ENCODE assay signal across 10 cellular contexts in the genomic region with DNA sequence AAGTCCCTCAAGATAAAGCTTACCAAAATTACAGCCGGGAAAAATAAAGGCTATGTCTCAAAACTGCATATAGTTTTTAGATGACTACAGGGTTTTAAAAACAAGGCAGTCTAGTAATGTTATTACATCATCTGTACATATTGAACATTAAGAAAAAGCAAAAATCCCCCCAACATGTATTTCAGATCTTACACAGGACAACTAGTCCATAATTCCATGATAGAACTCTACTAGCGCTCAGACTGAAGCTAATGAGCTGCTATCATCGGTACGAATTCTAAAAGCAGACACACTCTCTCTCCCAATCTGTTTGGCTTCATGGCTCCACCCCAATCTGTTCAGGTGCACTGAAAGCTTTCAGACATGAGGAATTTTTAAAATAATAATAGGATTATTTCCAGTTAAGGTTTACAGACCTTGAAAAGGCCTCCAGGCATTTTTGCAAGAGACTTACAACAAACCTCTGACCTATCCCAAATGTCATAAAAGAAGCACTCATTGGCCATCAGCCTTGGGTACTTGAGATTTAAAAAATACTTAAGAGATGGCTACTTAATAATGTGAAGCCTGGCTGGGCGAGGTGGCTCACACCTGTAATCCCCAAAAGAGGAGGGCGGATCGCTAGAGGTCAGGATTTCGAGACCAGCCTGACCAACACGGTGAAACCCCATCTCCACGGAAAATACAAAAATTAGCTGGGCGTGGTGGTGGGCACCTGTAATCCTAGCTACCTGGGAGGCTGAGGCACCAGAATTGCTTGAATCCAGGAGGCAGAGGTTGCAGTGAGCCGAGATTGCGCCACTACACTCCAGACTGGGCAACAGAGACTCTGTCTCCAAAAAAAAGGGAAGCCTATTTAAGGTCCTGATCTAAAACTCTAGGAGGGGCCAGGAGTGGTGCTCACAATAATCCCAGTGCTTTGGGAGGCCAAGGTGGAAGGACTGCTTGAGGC. TPM values are rescaled to one million over a fixed set of nuclear protein-coding genes. Genes with fewer than 3 reads are reported as not detected.
DNase-seq lines count a peak whose midpoint lies in the region; ATAC-seq, FAIRE-seq and TF ChIP-seq lines count a peak whose summit lies in the region.
"Had no signal": no experiment of that assay in that cellular context is flagged by ENCODE, and none has a peak within 500 bp of the region (broad histone marks: within the 10 kb centered on the region; RNA-seq: fewer than 3 reads in every experiment).

No MANE protein-coding gene starts in this region.

- no peak for ATAC-seq in activated T-cell treated with anti-CD3 and anti-CD28 coated beads, Interleukin-2, amount 50 U/mL, for 4 hours
- no peak for ATAC-seq in activated naive CD8-positive, alpha-beta T cell treated with anti-CD3 and anti-CD28 coated beads, Interleukin-2, amount 10 ng/mL, durations not matched to agents 7 days and 5 days (ENCODE audit: low read depth)

- H3K4me3 ChIP-seq in keratinocyte (ENCODE audit: control insufficient read depth in 2 of 3, extremely low read depth in 1 of 3, insufficient read depth in 2 of 3, low read depth in 1 of 3, low read length in 3 of 3): peak overlapping the region; percentile 91 to 99 (median 95)

- H3K27me3 ChIP-seq in keratinocyte (ENCODE audit: control insufficient read depth, extremely low read depth, insufficient read depth, low read length): no peaks in the 10 kb centered on the region
- H3K27me3 ChIP-seq: BE2C had no signal

- peaks cover 4% of the 10 kb centered on the region for H3K9me1 ChIP-seq in keratinocyte (ENCODE audit: control insufficient read depth, extremely low read depth, insufficient read depth, low read length)

- H3K27me3 Mint-ChIP-seq in activated T-cell treated with anti-CD3 and anti-CD28 coated beads, Interleukin-2, amount 50 U/mL, for 4 hours (ENCODE audit: low read depth): no peaks in the 10 kb centered on the region
- peaks cover 9% of the 10 kb centered on the region for H3K27me3 Mint-ChIP-seq in activated naive CD8-positive, alpha-beta T cell treated with anti-CD3 and anti-CD28 coated beads, Interleukin-2, amount 10 ng/mL, durations not matched to agents 7 days and 5 days

- peak overlapping the region; percentile 38 for H3K4me3 Mint-ChIP-seq in activated T-cell treated with anti-CD3 and anti-CD28 coated beads, Interleukin-2, amount 50 U/mL, for 4 hours
- H3K4me3 Mint-ChIP-seq in activated naive CD8-positive, alpha-beta T cell treated with anti-CD3 and anti-CD28 coated beads, Interleukin-2, amount 10 ng/mL, durations not matched to agents 7 days and 5 days: peak overlapping the region; percentile 28

- peaks cover 59% of the 10 kb centered on the region for H3K4me1 Mint-ChIP-seq in activated T-cell treated with anti-CD3 and anti-CD28 coated beads, Interleukin-2, amount 50 U/mL, for 4 hours (ENCODE audit: low read depth)
- peaks cover 29% of the 10 kb centered on the region for H3K4me1 Mint-ChIP-seq in activated naive CD8-positive, alpha-beta T cell treated with anti-CD3 and anti-CD28 coated beads, Interleukin-2, amount 10 ng/mL, durations not matched to agents 7 days and 5 days

- H3K27ac Mint-ChIP-seq in activated naive CD8-positive, alpha-beta T cell treated with anti-CD3 and anti-CD28 coated beads, Interleukin-2, amount 10 ng/mL, durations not matched to agents 7 days and 5 days: no peak overlapping the region

- peaks cover 37% of the 10 kb centered on the region for H3K4me1 ChIP-seq in keratinocyte (ENCODE audit: control insufficient read depth, extremely low read depth, insufficient read depth, low read length)
- H3K4me1 ChIP-seq: BE2C had no signal

- dilution Hi-C loops in keratinocyte (cut with MboI; ENCODE audit: extremely low pct_ligation_motif_present, low sequenced_read_pairs): no loop called here

- H3K36me3 ChIP-seq in keratinocyte (ENCODE audit: control insufficient read depth in 2 of 2, extremely low read depth in 1 of 2, insufficient read depth in 2 of 2, low read length in 2 of 2): peaks cover 2 to 11% of the 10 kb centered on the region in 2 experiments
- H3K36me3 ChIP-seq: BE2C had no signal

- no peak for TF ChIP-seq POLR2A in erythroblast (IDR thresholded peaks at IDR 0.05; ENCODE audit: low read length)

- no peak for FAIRE-seq in keratinocyte (lab: Jason Lieb, UNC)

- peak overlapping the region; percentile 80 for H3K4me2 ChIP-seq in keratinocyte (ENCODE audit: control insufficient read depth, extremely low read depth, insufficient read depth, low read depth, low read length)

- H4K20me1 ChIP-seq in keratinocyte (ENCODE audit: control insufficient read depth, extremely low read depth, insufficient read depth, low read length): peaks cover 16% of the 10 kb centered on the region

- H3K79me2 ChIP-seq in keratinocyte (ENCODE audit: control insufficient read depth, insufficient read depth, low read length): peaks cover 65% of the 10 kb centered on the region

- peak overlapping the region; percentile 97 for H3K9ac ChIP-seq in keratinocyte (ENCODE audit: control insufficient read depth, extremely low read depth, insufficient read depth, low read length)

- POLR2A ChIA-PET in activated naive CD8-positive, alpha-beta T cell treated with anti-CD3 and anti-CD28 coated beads, Interleukin-2, amount 10 ng/mL, durations not matched to agents 7 days and 5 days (lab: Charles Lee): interaction anchor here (1.5 kb wide), 1 partner anchor 81 kb away, joined by 8 read pairs; a partner anchor contains a TSS

- peaks cover 8% of the 10 kb centered on the region for H3K36me3 Mint-ChIP-seq in activated T-cell treated with anti-CD3 and anti-CD28 coated beads, Interleukin-2, amount 50 U/mL, for 4 hours (ENCODE audit: insufficient read depth)
- peaks cover 11% of the 10 kb centered on the region for H3K36me3 Mint-ChIP-seq in activated naive CD8-positive, alpha-beta T cell treated with anti-CD3 and anti-CD28 coated beads, Interleukin-2, amount 10 ng/mL, durations not matched to agents 7 days and 5 days

- no peaks in the 10 kb centered on the region for H3K9me3 ChIP-seq in keratinocyte (ENCODE audit: control insufficient read depth, low read depth, low read length)
- H3K9me3 ChIP-seq: BE2C had no signal

- no peak overlapping the region for H2AFZ ChIP-seq in keratinocyte (ENCODE audit: control insufficient read depth, low read length)

- H3K9me3 Mint-ChIP-seq in activated T-cell treated with anti-CD3 and anti-CD28 coated beads, Interleukin-2, amount 50 U/mL, for 4 hours: no peaks in the 10 kb centered on the region
- H3K9me3 Mint-ChIP-seq in activated naive CD8-positive, alpha-beta T cell treated with anti-CD3 and anti-CD28 coated beads, Interleukin-2, amount 10 ng/mL, durations not matched to agents 7 days and 5 days: no peaks in the 10 kb centered on the region

- no peak for DNase-seq in activated T-cell treated with anti-CD3 and anti-CD28 coated beads, Interleukin-2, amount 50 U/mL, for 4 hours
- DNase-seq in activated T-cell treated with anti-CD3 and anti-CD28 coated beads, Interleukin-2, amount 50 U/mL, for 1 hour: no peak
- DNase-seq in activated naive CD8-positive, alpha-beta T cell treated with anti-CD3 and anti-CD28 coated beads, Interleukin-2, amount 10 ng/mL, durations not matched to agents 7 days and 5 days: no peak
- no peak for DNase-seq in keratinocyte (ENCODE audit: low read depth, low spot score)
- DNase-seq in erythroblast (lab: John Stamatoyannopoulos, UW): no peak
- DNase-seq in HUDEP-2 (lab: John Stamatoyannopoulos, UW; ENCODE audit: unreplicated experiment in 76 of 76): no peak
- DNase-seq in DMS153 treated with DMSO at 0.1 percent for 48 hours (lab: John Stamatoyannopoulos, UW; ENCODE audit: unreplicated experiment): no peak
- DNase-seq: BE2C, NCI-H1092 treated with DMSO at 0.1 percent for 48 hours had no signal

- no peak for TF ChIP-seq CTCF in keratinocyte (optimal IDR thresholded peaks at IDR 0.05 in 1 of 3, IDR thresholded peaks at IDR 0.05 in 1 of 3, conservative IDR thresholded peaks at IDR 0.05 in 1 of 3; ENCODE audit: extremely low read depth in 1 of 3, insufficient read depth in 2 of 3, low read length in 3 of 3)

- H3K27ac ChIP-seq in keratinocyte (ENCODE audit: control insufficient read depth, insufficient read depth, low read length): peak overlapping the region; percentile 95
- peak overlapping the region; percentile 99 for H3K27ac ChIP-seq in temporal lobe (ENCODE audit: low read depth, low read length)

RNA-seq across cellular contexts. Expression of a gene that starts 2.0 kb away (rescaled TPM):
- total RNA-seq in activated T-cell treated with anti-CD3 and anti-CD28 coated beads, Interleukin-2, amount 50 U/mL, for 4 hours: 10 to 100 TPM; 15.9 to 25.4 (median 19.0) TPM
- total RNA-seq in activated naive CD8-positive, alpha-beta T cell treated with anti-CD3 and anti-CD28 coated beads, Interleukin-2, amount 10 ng/mL, durations not matched to agents 7 days and 5 days: 10 to 100 TPM; 54.5 to 55.3 TPM
- 43.0 to 57.8 TPM (median 49.9 TPM) in 3 replicates for polyA plus RNA-seq in keratinocyte
- 67.7 TPM for polyA plus RNA-seq in keratinocyte (2011; ENCODE audit: low read depth)
- polyA plus RNA-seq in keratinocyte (2011; cell fraction: cytosol; rRNA removed): 16.7 and 21.3 TPM in 2 replicates
- polyA plus RNA-seq in keratinocyte (2011; cell fraction: nucleus; rRNA removed): 137 and 162 TPM in 2 replicates
- polyA plus RNA-seq in keratinocyte (2012; ENCODE audit: low replicate concordance): 36.4 and 73.2 TPM in 2 replicates
- polyA minus RNA-seq in keratinocyte: 114 to 172 TPM (median 130 TPM) in 3 replicates
- polyA minus RNA-seq in keratinocyte (2011; cell fraction: cytosol; rRNA and poly(A)+ RNA removed): 45.1 TPM
- 175 and 222 TPM in 2 replicates for polyA minus RNA-seq in keratinocyte (2011; cell fraction: nucleus; rRNA and poly(A)+ RNA removed)
- 30.2 TPM for total RNA-seq in temporal lobe
